11 cellular contexts compared by ENCODE assay signal in the genomic region with DNA sequence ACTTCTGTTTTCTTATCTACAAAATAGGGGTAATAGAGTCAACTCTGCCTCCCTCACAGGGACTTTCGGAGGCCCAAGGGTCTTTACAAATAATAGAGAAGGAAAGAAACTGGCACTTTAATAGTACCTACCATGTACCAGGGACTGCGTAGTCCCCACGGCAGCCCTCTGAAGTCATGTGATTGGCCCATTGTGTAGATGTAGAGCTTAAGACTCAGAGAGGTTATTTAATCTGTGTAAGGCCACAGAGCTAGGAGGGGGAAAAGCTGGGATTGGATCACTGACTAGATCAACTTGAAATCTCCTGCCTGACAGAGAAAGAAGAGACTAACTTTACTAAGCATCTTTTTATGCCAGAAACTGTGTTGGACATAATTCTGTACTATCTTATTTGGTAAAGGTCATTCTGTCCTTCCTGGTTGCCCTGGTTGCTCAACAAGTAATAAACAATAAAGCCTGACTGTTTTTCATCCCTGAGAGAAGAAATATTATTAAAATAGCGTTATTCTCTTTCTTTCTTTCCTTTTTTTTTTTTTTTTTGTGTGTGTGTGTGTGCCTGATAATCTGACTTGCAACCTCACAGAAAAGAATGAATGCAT. TPM values are rescaled to one million over a fixed set of nuclear protein-coding genes. Genes with fewer than 3 reads are reported as not detected.
DNase-seq lines count a peak whose midpoint lies in the region; ATAC-seq and TF ChIP-seq lines count a peak whose summit lies in the region.
"Had no signal": no experiment of that assay in that cellular context is flagged by ENCODE, and none has a peak within 500 bp of the region (broad histone marks: within the 10 kb centered on the region; RNA-seq: fewer than 3 reads in every experiment).

No MANE protein-coding gene starts in this region.

- H3K4me1 ChIP-seq in left ventricle myocardium inferior: peaks cover 60% of the 10 kb centered on the region
- H3K4me1 ChIP-seq: upper lobe of right lung had no signal

- H3K27ac Mint-ChIP-seq in activated T-helper 17 cell treated with anti-CD3 and anti-CD28 coated beads, Interleukin-2, amount 50 U/mL, for 72 hours: peak overlapping the region; percentile 75

- no peak for DNase-seq in activated T-cell treated with anti-CD3 and anti-CD28 coated beads, Interleukin-2, amount 50 U/mL, for 4 hours
- DNase-seq in activated T-cell treated with anti-CD3 and anti-CD28 coated beads for 4 hours (no peak), left ventricle myocardium inferior (no peak), DMS 273 treated with DMSO at 0.1 percent for 48 hours (lab: John Stamatoyannopoulos, UW) (no peak), NCI-H526 (lab: John Stamatoyannopoulos, UW) (no peak), NCI-H1694 (lab: John Stamatoyannopoulos, UW) (no peak)
- DNase-seq in stimulated activated naive CD8-positive, alpha-beta T cell treated with anti-CD3 and anti-CD28 coated beads, Interleukin-15, Interleukin-2, amounts not matched to agents 100 U/mL and 50 U/mL, for 24 hours: no peak
- DNase-seq: activated CD4-positive, alpha-beta T cell treated with anti-CD3 and anti-CD28 coated beads for 1 hour; pancreas; upper lobe of right lung had no signal

- H3K4me3 Mint-ChIP-seq in activated T-cell treated with anti-CD3 and anti-CD28 coated beads, Interleukin-2, amount 50 U/mL, for 4 hours: peak overlapping the region; percentile 72
- H3K4me3 Mint-ChIP-seq in activated T-helper 17 cell treated with anti-CD3 and anti-CD28 coated beads, Interleukin-2, amount 50 U/mL, for 72 hours: peak overlapping the region; percentile 65

- H3K9me3 ChIP-seq in left ventricle myocardium inferior (replicated peaks): no peaks in the 10 kb centered on the region
- H3K9me3 ChIP-seq: pancreas, upper lobe of right lung had no signal

- H3K36me3 ChIP-seq in left ventricle myocardium inferior: no peaks in the 10 kb centered on the region
- H3K36me3 ChIP-seq: pancreas, upper lobe of right lung had no signal

- H3K27me3 Mint-ChIP-seq in activated T-cell treated with anti-CD3 and anti-CD28 coated beads, Interleukin-2, amount 50 U/mL, for 4 hours (ENCODE audit: low read depth): no peaks in the 10 kb centered on the region
- no peaks in the 10 kb centered on the region for H3K27me3 Mint-ChIP-seq in activated T-helper 17 cell treated with anti-CD3 and anti-CD28 coated beads, Interleukin-2, amount 50 U/mL, for 72 hours

- intact Hi-C loops in left ventricle myocardium inferior (cut with micrococcal nuclease): no loop called here

- peaks cover 52% of the 10 kb centered on the region for H3K36me3 Mint-ChIP-seq in activated T-cell treated with anti-CD3 and anti-CD28 coated beads, Interleukin-2, amount 50 U/mL, for 4 hours (ENCODE audit: insufficient read depth)
- H3K36me3 Mint-ChIP-seq in activated T-helper 17 cell treated with anti-CD3 and anti-CD28 coated beads, Interleukin-2, amount 50 U/mL, for 72 hours (ENCODE audit: low read depth): peaks cover 73% of the 10 kb centered on the region

- H3K4me1 Mint-ChIP-seq in activated T-cell treated with anti-CD3 and anti-CD28 coated beads, Interleukin-2, amount 50 U/mL, for 4 hours (ENCODE audit: low read depth): peaks cover 56% of the 10 kb centered on the region
- peaks cover 64% of the 10 kb centered on the region for H3K4me1 Mint-ChIP-seq in activated T-helper 17 cell treated with anti-CD3 and anti-CD28 coated beads, Interleukin-2, amount 50 U/mL, for 72 hours

- H3K27ac ChIP-seq in left ventricle myocardium inferior (replicated peaks): peak overlapping the region; percentile 46
- H3K27ac ChIP-seq: pancreas, upper lobe of right lung had no signal

- no peaks in the 10 kb centered on the region for H3K27me3 ChIP-seq in left ventricle myocardium inferior (ENCODE audit: low read depth)
- H3K27me3 ChIP-seq: pancreas, upper lobe of right lung had no signal

- no peaks in the 10 kb centered on the region for H3K9me3 Mint-ChIP-seq in activated T-cell treated with anti-CD3 and anti-CD28 coated beads, Interleukin-2, amount 50 U/mL, for 4 hours
- no peaks in the 10 kb centered on the region for H3K9me3 Mint-ChIP-seq in activated T-helper 17 cell treated with anti-CD3 and anti-CD28 coated beads, Interleukin-2, amount 50 U/mL, for 72 hours

- peak in 1 of 2 donors; percentile 1 for ATAC-seq in activated T-cell treated with anti-CD3 and anti-CD28 coated beads, Interleukin-2, amount 50 U/mL, for 4 hours
- ATAC-seq in activated T-helper 17 cell treated with anti-CD3 and anti-CD28 coated beads, Interleukin-2, amount 50 U/mL, for 72 hours (replicated peaks): no peak
- peak; percentile 1 for ATAC-seq in stimulated activated naive CD8-positive, alpha-beta T cell treated with anti-CD3 and anti-CD28 coated beads, Interleukin-15, Interleukin-2, amounts not matched to agents 100 U/mL and 50 U/mL, for 24 hours
- ATAC-seq: upper lobe of right lung had no signal

- no peak for TF ChIP-seq CTCF in left ventricle myocardium inferior (IDR thresholded peaks at IDR 0.05; ENCODE audit: borderline replicate concordance)

- no peak overlapping the region for H3K4me3 ChIP-seq in left ventricle myocardium inferior
- H3K4me3 ChIP-seq: pancreas, upper lobe of right lung had no signal

RNA-seq across cellular contexts. Expression of gene NFKB1, which starts 59.7 kb away (rescaled TPM):
- 100 to 1,000 TPM; 315 to 381 (median 331) TPM for total RNA-seq in activated T-cell treated with anti-CD3 and anti-CD28 coated beads, Interleukin-2, amount 50 U/mL, for 4 hours
- total RNA-seq in activated T-helper 17 cell treated with anti-CD3 and anti-CD28 coated beads, Interleukin-2, amount 50 U/mL, for 72 hours: 100 to 1,000 TPM; 103 to 110 TPM
- total RNA-seq in left ventricle myocardium inferior: 18.0 TPM
